12 cellular contexts compared by ENCODE assay signal in the genomic region with DNA sequence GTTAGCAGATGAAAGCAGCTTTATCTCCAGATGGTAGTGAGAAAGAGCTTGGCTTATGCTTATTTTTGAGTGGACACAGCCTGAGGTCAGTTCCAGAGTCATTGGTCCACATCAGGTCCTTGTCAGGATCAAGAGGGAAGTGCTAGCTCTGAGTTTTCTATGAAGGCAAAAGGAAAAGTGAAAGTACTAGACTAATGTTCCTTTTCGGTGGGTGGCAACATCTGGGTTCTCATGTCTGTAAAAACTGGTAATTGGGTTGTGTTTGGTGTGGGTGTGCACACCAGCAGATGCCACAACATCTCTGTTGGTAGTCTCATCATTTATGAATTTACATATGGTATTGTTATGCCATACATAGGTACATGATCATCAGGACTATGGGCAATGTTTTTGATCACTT.
A peak's percentile ranks its signal among the peaks of the same experiment; 100 is the strongest.
DNase-seq lines count a peak whose midpoint lies in the region; ATAC-seq, FAIRE-seq and TF ChIP-seq lines count a peak whose summit lies in the region.
"Had no signal": no experiment of that assay in that cellular context is flagged by ENCODE, and none has a peak within 500 bp of the region (broad histone marks: within the 10 kb centered on the region; RNA-seq: fewer than 3 reads in every experiment).

No MANE protein-coding gene starts in this region.

- no peaks in the 10 kb centered on the region for H3K9me3 ChIP-seq in GM12878 (replicated peaks; ENCODE audit: control insufficient read depth, insufficient read depth, low read length)

- ATAC-seq in GM19035 (IDR thresholded peaks at IDR 0.05; ENCODE audit: unreplicated experiment) = peak; percentile 82
- ATAC-seq in HG03175 (IDR thresholded peaks at IDR 0.05; ENCODE audit: unreplicated experiment) = peak; percentile 64
- ATAC-seq in GM12878 = peak; percentile 54
- ATAC-seq in HG02870 (IDR thresholded peaks at IDR 0.05; ENCODE audit: unreplicated experiment) = no peak
- no peak for ATAC-seq in HG03457 (IDR thresholded peaks at IDR 0.05; ENCODE audit: unreplicated experiment)
- ATAC-seq: Panc1 had no signal

- 0% methylated on average over 1 of the region's 1 CpG for WGBS in GM12878 (ENCODE audit: insufficient coverage, insufficient replicate concordance, low lambda C conversion rate, missing lambda C conversion rate)

- in situ Hi-C loops in GM12878 (cut with MboI) = no loop called here

- no peaks in the 10 kb centered on the region for H3K36me3 ChIP-seq in GM12878 (ENCODE audit: control insufficient read depth in 2 of 2, insufficient read depth in 2 of 2, low read length in 1 of 2)

- RAD21 ChIA-PET in GM12878 (lab: Charles Lee; ENCODE audit: unreplicated experiment) = no interaction called here

- SMC1A ChIA-PET in GM12878 (lab: Charles Lee; ENCODE audit: uncharacterized antibody, unreplicated experiment) = no interaction called here

- H4K20me1 ChIP-seq in GM12878 (ENCODE audit: control insufficient read depth, insufficient read depth) = no peaks in the 10 kb centered on the region

- no peak overlapping the region for H3K9ac ChIP-seq in GM12878 (ENCODE audit: control insufficient read depth, insufficient read depth, low read length)

- H3K4me2 ChIP-seq in GM12878 (ENCODE audit: control insufficient read depth, insufficient read depth) = 0 out of 2 replicates have a peak overlapping the region, but pooled peaks have one; percentile 13

- FAIRE-seq in GM12892 (lab: Jason Lieb, UNC) (peak; percentile 33), GM12878 (lab: Jason Lieb, UNC) (no peak)
- FAIRE-seq: endometrium had no signal

- no peaks in the 10 kb centered on the region for H3K79me2 ChIP-seq in GM12878 (ENCODE audit: control insufficient read depth, insufficient read depth, low read length)

- TF ChIP-seq CTCF in GM12878 (IDR thresholded peaks at IDR 0.05 in 2 of 3, conservative IDR thresholded peaks at IDR 0.05 in 1 of 3; ENCODE audit: control insufficient read depth in 2 of 3, extremely low read depth in 1 of 3, insufficient read depth in 1 of 3, low read depth in 3 of 3, low read length in 3 of 3) = no peak

- no peak for DNase-seq in GM12892 (ENCODE audit: insufficient read length)
- DNase-seq in GM12878 (ENCODE audit: low read depth, low spot score) = no peak
- DNase-seq in cerebellum (ENCODE audit: low spot score) = no peak
- DNase-seq in NCI-H510A (lab: John Stamatoyannopoulos, UW) = no peak
- DNase-seq: COR-L47, NCI-H2227 treated with DMSO at 0.1 percent for 48 hours had no signal

- no peak overlapping the region for H3K4me3 ChIP-seq in GM12878

- H3K27ac ChIP-seq in GM12878 (ENCODE audit: control insufficient read depth, insufficient read depth) = no peak overlapping the region

- BruUV-seq in GM12878 (replicated peaks; lab: Mats Ljungman, UMichigan) = no TSS peak

- TF ChIP-seq POLR2A in GM12892 (IDR thresholded peaks at IDR 0.05; ENCODE audit: low read depth, low read length) (no peak), GM12878 (IDR thresholded peaks at IDR 0.05; ENCODE audit: low read depth, low read length) (no peak)

- no peak for TF ChIP-seq EP300 in GM12878 (IDR thresholded peaks at IDR 0.05; ENCODE audit: borderline replicate concordance in 1 of 2, control insufficient read depth in 1 of 2, low read depth in 2 of 2, low read length in 2 of 2)

- no peak for TF ChIP-seq RAD21 in GM12878 (IDR thresholded peaks at IDR 0.05; ENCODE audit: insufficient read depth, low read depth, low read length)

- peak overlapping the region; percentile 31; the same call in 1 of the 2 replicates for H2AFZ ChIP-seq in GM12878 (ENCODE audit: control insufficient read depth, low read depth, low read length)

- intact Hi-C loops in GM12878 (cut with micrococcal nuclease; ENCODE audit: unreplicated experiment) = no loop called here

- no peaks in the 10 kb centered on the region for H3K4me1 ChIP-seq in GM12878 (ENCODE audit: control insufficient read depth, insufficient read depth, low read length)

- H3K27me3 ChIP-seq in GM12878 (replicated peaks in 1 of 2; ENCODE audit: control insufficient read depth in 2 of 2, insufficient read depth in 2 of 2, low read length in 1 of 2) = no peaks in the 10 kb centered on the region

- POLR2A ChIA-PET in GM12878 (lab: Charles Lee) = no interaction called here

- CTCF ChIA-PET in GM12878 (lab: Yijun Ruan, JAX) = interaction anchor here (1.4 kb wide), 1 partner anchor 18 kb away, joined by 3 read pairs; no protein-coding TSS in a partner anchor

TF ChIP-seq in GM12878, 131 proteins besides CTCF, POLR2A, EP300 and RAD21 (continues in another document):
- no peak for TF ChIP-seq EGR1 (IDR thresholded peaks at IDR 0.05; ENCODE audit: borderline replicate concordance in 1 of 2, low read depth in 2 of 2, low read length in 2 of 2)
- TF ChIP-seq ZNF217 (IDR thresholded peaks at IDR 0.05) = no peak
- TF ChIP-seq, protein P1, sequence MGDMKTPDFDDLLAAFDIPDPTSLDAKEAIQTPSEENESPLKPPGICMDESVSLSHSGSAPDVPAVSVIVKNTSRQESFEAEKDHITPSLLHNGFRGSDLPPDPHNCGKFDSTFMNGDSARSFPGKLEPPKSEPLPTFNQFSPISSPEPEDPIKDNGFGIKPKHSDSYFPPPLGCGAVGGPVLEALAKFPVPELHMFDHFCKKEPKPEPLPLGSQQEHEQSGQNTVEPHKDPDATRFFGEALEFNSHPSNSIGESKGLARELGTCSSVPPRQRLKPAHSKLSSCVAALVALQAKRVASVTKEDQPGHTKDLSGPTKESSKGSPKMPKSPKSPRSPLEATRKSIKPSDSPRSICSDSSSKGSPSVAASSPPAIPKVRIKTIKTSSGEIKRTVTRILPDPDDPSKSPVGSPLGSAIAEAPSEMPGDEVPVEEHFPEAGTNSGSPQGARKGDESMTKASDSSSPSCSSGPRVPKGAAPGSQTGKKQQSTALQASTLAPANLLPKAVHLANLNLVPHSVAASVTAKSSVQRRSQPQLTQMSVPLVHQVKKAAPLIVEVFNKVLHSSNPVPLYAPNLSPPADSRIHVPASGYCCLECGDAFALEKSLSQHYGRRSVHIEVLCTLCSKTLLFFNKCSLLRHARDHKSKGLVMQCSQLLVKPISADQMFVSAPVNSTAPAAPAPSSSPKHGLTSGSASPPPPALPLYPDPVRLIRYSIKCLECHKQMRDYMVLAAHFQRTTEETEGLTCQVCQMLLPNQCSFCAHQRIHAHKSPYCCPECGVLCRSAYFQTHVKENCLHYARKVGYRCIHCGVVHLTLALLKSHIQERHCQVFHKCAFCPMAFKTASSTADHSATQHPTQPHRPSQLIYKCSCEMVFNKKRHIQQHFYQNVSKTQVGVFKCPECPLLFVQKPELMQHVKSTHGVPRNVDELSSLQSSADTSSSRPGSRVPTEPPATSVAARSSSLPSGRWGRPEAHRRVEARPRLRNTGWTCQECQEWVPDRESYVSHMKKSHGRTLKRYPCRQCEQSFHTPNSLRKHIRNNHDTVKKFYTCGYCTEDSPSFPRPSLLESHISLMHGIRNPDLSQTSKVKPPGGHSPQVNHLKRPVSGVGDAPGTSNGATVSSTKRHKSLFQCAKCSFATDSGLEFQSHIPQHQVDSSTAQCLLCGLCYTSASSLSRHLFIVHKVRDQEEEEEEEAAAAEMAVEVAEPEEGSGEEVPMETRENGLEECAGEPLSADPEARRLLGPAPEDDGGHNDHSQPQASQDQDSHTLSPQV (IDR thresholded peaks at IDR 0.05) = no peak
- no peak for TF ChIP-seq HCFC1 (IDR thresholded peaks at IDR 0.05; ENCODE audit: low read length)
- TF ChIP-seq TBL1XR1 (IDR thresholded peaks at IDR 0.05; ENCODE audit: low read depth, low read length) = no peak
- no peak for TF ChIP-seq SRF (IDR thresholded peaks at IDR 0.05; ENCODE audit: low read depth in 2 of 2, low read length in 2 of 2)
- no peak for TF ChIP-seq BCL11A (IDR thresholded peaks at IDR 0.05; ENCODE audit: low read depth, low read length)
- no peak for TF ChIP-seq MYB (IDR thresholded peaks at IDR 0.05; ENCODE audit: borderline replicate concordance, low read depth, low read length)
- TF ChIP-seq ZSCAN29 (IDR thresholded peaks at IDR 0.05) = no peak
- TF ChIP-seq, protein P2, sequence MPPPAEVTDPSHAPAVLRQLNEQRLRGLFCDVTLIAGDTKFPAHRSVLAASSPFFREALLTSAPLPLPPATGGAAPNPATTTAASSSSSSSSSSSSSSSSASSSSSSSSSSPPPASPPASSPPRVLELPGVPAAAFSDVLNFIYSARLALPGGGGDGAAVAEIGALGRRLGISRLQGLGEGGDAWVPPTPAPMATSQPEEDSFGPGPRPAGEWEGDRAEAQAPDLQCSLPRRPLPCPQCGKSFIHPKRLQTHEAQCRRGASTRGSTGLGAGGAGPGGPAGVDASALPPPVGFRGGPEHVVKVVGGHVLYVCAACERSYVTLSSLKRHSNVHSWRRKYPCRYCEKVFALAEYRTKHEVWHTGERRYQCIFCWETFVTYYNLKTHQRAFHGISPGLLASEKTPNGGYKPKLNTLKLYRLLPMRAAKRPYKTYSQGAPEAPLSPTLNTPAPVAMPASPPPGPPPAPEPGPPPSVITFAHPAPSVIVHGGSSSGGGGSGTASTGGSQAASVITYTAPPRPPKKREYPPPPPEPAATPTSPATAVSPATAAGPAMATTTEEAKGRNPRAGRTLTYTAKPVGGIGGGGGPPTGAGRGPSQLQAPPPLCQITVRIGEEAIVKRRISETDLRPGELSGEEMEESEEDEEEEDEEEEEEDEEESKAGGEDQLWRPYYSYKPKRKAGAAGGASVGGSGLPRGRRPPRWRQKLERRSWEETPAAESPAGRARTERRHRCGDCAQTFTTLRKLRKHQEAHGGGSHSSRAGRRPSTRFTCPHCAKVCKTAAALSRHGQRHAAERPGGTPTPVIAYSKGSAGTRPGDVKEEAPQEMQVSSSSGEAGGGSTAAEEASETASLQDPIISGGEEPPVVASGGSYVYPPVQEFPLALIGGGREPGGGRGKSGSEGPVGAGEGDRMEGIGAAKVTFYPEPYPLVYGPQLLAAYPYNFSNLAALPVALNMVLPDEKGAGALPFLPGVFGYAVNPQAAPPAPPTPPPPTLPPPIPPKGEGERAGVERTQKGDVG (CRISPR knock-in tag; IDR thresholded peaks at IDR 0.05) = no peak
- no peak for TF ChIP-seq YBX1 (IDR thresholded peaks at IDR 0.05)
- TF ChIP-seq BRCA1 (IDR thresholded peaks at IDR 0.05; ENCODE audit: low read depth, low read length) = no peak
- TF ChIP-seq ZZZ3 (IDR thresholded peaks at IDR 0.05; ENCODE audit: control insufficient read depth, insufficient read length, low read depth) = no peak
- TF ChIP-seq MYC (IDR thresholded peaks at IDR 0.05; ENCODE audit: insufficient read depth, insufficient read length, insufficient replicate concordance, low read length, severe bottlenecking) = no peak
- no peak for TF ChIP-seq IKZF2 (IDR thresholded peaks at IDR 0.05)

Comparison
In these comparisons a context has a peak if more than half of its experiments do, and no peak if none do; other contexts are left out.
1. ATAC-seq: peak in GM19035 (single experiment), HG03175 (single experiment) and GM12878 (single experiment); none in HG02870 (single experiment) and HG03457 (single experiment).